8 cellular contexts compared by ENCODE assay signal in the genomic region with DNA sequence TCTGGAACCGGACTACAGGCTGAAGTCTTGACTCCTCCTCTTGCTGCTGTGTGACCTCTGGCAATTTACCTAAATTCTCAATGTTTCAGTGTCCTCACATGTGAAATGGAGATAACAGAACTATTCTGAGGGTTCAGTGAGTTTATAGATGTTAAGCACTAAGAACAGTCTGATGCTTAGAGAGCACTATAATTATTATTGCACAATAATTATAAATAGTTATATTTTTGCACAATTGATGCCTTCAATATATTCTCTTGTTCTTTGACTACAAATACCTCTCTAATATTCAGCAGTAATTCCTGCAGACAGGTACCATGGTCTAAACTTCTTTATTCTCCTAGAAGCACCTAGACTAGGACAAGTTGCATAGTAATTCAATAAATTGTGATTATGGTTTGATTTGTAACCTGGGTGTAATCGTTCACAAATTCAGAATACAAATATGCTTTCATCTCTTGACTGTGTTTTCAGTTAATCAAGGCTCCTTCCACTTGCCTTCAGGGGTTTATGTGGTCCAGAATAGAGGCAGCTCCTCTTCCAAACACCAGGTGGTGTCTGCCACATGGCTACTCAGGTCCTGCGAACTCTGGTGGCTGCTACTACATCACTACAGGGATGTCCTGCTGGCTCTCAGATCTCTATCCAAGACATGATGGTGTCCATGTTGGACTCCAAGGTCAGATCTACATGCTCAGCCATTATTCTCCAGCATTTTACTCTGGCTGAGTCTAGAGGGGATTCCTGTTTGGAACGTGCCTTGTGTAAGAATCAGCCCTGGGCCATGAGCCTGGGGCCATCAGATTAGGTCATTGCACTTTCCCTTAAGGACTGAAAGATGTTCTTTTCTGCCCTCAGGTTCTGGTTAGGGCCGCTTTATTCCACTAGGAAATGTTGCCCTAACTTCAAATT.
A peak's percentile ranks its signal among the peaks of the same experiment; 100 is the strongest.
DNase-seq lines count a peak whose midpoint lies in the region; ATAC-seq, FAIRE-seq and TF ChIP-seq lines count a peak whose summit lies in the region.

No MANE protein-coding gene starts in this region.

- TF ChIP-seq CTCF in HFFc6 (IDR thresholded peaks at IDR 0.05) (peak; percentile 49; the same call in 1 of the 2 replicates), OCI-LY7 (conservative IDR thresholded peaks at IDR 0.05; ENCODE audit: low read length) (peak; percentile 64), keratinocyte (optimal IDR thresholded peaks at IDR 0.05 in 1 of 3, IDR thresholded peaks at IDR 0.05 in 1 of 3, conservative IDR thresholded peaks at IDR 0.05 in 1 of 3; ENCODE audit: extremely low read depth in 1 of 3, insufficient read depth in 2 of 3, low read length in 3 of 3) (peak; percentile 32 to 61 (median 52)), heart right ventricle (IDR thresholded peaks at IDR 0.05) (peak in 3 of 9 donors; percentile 13 to 36 (median 24))

- no TSS peak for BruUV-seq in OCI-LY7 (replicated peaks; lab: Mats Ljungman, UMichigan)

- H3K27me3 ChIP-seq in keratinocyte (ENCODE audit: control insufficient read depth, extremely low read depth, insufficient read depth, low read length) (no peaks in the 10 kb centered on the region), heart right ventricle (peaks cover 0 to 9% (median 4%) of the 10 kb centered on the region in 7 donors)

- H3K4me2 ChIP-seq in OCI-LY7 (ENCODE audit: low read length) (no peak overlapping the region), keratinocyte (ENCODE audit: control insufficient read depth, extremely low read depth, insufficient read depth, low read depth, low read length) (no peak overlapping the region)

- H3K9ac ChIP-seq in keratinocyte (ENCODE audit: control insufficient read depth, extremely low read depth, insufficient read depth, low read length) = no peak overlapping the region

- no peaks in the 10 kb centered on the region for H3K9me3 ChIP-seq in OCI-LY7 (ENCODE audit: low read length)
- no peaks in the 10 kb centered on the region for H3K9me3 ChIP-seq in keratinocyte (ENCODE audit: control insufficient read depth, low read depth, low read length)
- H3K9me3 ChIP-seq in heart right ventricle = no peaks in the 10 kb centered on the region

- H2AFZ ChIP-seq in OCI-LY7 (ENCODE audit: low read length) (no peak overlapping the region), keratinocyte (ENCODE audit: control insufficient read depth, low read length) (no peak overlapping the region)

- DNase-seq in HFFc6 (peak; percentile 34), OCI-LY7 (ENCODE audit: low spot score) (peak; percentile 17), keratinocyte (ENCODE audit: low read depth, low spot score) (no peak), NCI-H1694 treated with DMSO at 0.1 percent for 48 hours (lab: John Stamatoyannopoulos, UW) (no peak), NCI-H2081 (lab: John Stamatoyannopoulos, UW) (no peak), heart right ventricle (no peak)
- no peak for DNase-seq in T-helper 2 cell treated with Interferon-gamma antibody and Interleukin-4, amounts not matched to agents 5 μg/mL and 100 μg/mL, for 36 hours (ENCODE audit: low spot score)

- no peaks in the 10 kb centered on the region for H3K36me3 Mint-ChIP-seq in HFFc6 (ENCODE audit: low read depth)
- H3K36me3 Mint-ChIP-seq in T-helper 2 cell treated with Interferon-gamma antibody and Interleukin-4, amounts not matched to agents 5 μg/mL and 100 μg/mL, for 36 hours (ENCODE audit: low read depth) = no peaks in the 10 kb centered on the region

- H3K9me3 Mint-ChIP-seq in HFFc6 = no peaks in the 10 kb centered on the region; the same call in 1 of the 2 replicates
- H3K9me3 Mint-ChIP-seq in T-helper 2 cell treated with Interferon-gamma antibody and Interleukin-4, amounts not matched to agents 5 μg/mL and 100 μg/mL, for 36 hours = no peaks in the 10 kb centered on the region

- H3K4me1 ChIP-seq in OCI-LY7 (ENCODE audit: insufficient read depth, low read length, poor library complexity, severe bottlenecking) = no peaks in the 10 kb centered on the region
- H3K4me1 ChIP-seq in keratinocyte (ENCODE audit: control insufficient read depth, extremely low read depth, insufficient read depth, low read length) = no peaks in the 10 kb centered on the region
- no peaks in the 10 kb centered on the region for H3K4me1 ChIP-seq in heart right ventricle

- WGBS in heart right ventricle, 2 donors = 47 to 80% methylated on average over 5 of the region's 5 CpGs

- H3K79me2 ChIP-seq in OCI-LY7 (ENCODE audit: insufficient read depth, low read depth, low read length) (no peaks in the 10 kb centered on the region), keratinocyte (ENCODE audit: control insufficient read depth, insufficient read depth, low read length) (no peaks in the 10 kb centered on the region)

- H3K4me1 Mint-ChIP-seq in HFFc6 (ENCODE audit: low read depth) = peaks cover 17% of the 10 kb centered on the region
- peaks cover 2% of the 10 kb centered on the region for H3K4me1 Mint-ChIP-seq in T-helper 2 cell treated with Interferon-gamma antibody and Interleukin-4, amounts not matched to agents 5 μg/mL and 100 μg/mL, for 36 hours (ENCODE audit: low read depth)

- no peak overlapping the region for H3K27ac Mint-ChIP-seq in HFFc6
- no peak overlapping the region for H3K27ac Mint-ChIP-seq in T-helper 2 cell treated with Interferon-gamma antibody and Interleukin-4, amounts not matched to agents 5 μg/mL and 100 μg/mL, for 36 hours

- FAIRE-seq in keratinocyte (lab: Jason Lieb, UNC) = no peak

- H3K9me2 ChIP-seq in OCI-LY7 (ENCODE audit: insufficient read depth, low read length) = no peaks in the 10 kb centered on the region

- POLR2A ChIA-PET in OCI-LY7 (lab: Charles Lee) = no interaction called here

- H3K4me3 Mint-ChIP-seq in HFFc6 = no peak overlapping the region
- H3K4me3 Mint-ChIP-seq in T-helper 2 cell treated with Interferon-gamma antibody and Interleukin-4, amounts not matched to agents 5 μg/mL and 100 μg/mL, for 36 hours = no peak overlapping the region

- H4K20me1 ChIP-seq in OCI-LY7 (ENCODE audit: insufficient read depth, low read length) (no peaks in the 10 kb centered on the region), keratinocyte (ENCODE audit: control insufficient read depth, extremely low read depth, insufficient read depth, low read length) (no peaks in the 10 kb centered on the region)

- dilution Hi-C loops in keratinocyte (cut with MboI; ENCODE audit: extremely low pct_ligation_motif_present, low sequenced_read_pairs) = no loop called here

- H3K36me3 ChIP-seq in OCI-LY7 (ENCODE audit: insufficient read depth, low read length) (no peaks in the 10 kb centered on the region), keratinocyte (ENCODE audit: control insufficient read depth in 2 of 2, extremely low read depth in 1 of 2, insufficient read depth in 2 of 2, low read length in 2 of 2) (no peaks in the 10 kb centered on the region), heart right ventricle (no peaks in the 10 kb centered on the region)

- CTCF ChIA-PET in OCI-LY7 (lab: Charles Lee; ENCODE audit: unreplicated experiment) = no interaction called here

- H3K27ac ChIP-seq in OCI-LY7 (ENCODE audit: low read depth, low read length, poor library complexity, severe bottlenecking) = no peak overlapping the region
- no peak overlapping the region for H3K27ac ChIP-seq in keratinocyte (ENCODE audit: control insufficient read depth, insufficient read depth, low read length)
- H3K27ac ChIP-seq in heart right ventricle = no peak overlapping the region

- H3K27me3 Mint-ChIP-seq in HFFc6 (ENCODE audit: insufficient read depth) = peaks cover 3% of the 10 kb centered on the region; the same call in 1 of the 2 replicates
- H3K27me3 Mint-ChIP-seq in T-helper 2 cell treated with Interferon-gamma antibody and Interleukin-4, amounts not matched to agents 5 μg/mL and 100 μg/mL, for 36 hours (ENCODE audit: low read depth) = peaks cover 28% of the 10 kb centered on the region

- intact Hi-C loops in OCI-LY7 (cut with micrococcal nuclease; ENCODE audit: unreplicated experiment) (no loop called here), heart right ventricle (cut with DNase I) (no loop called here)

- H3K9me1 ChIP-seq in keratinocyte (ENCODE audit: control insufficient read depth, extremely low read depth, insufficient read depth, low read length) = no peaks in the 10 kb centered on the region

- peak; percentile 65 for ATAC-seq in GM18498 (IDR thresholded peaks at IDR 0.05; ENCODE audit: unreplicated experiment)
- ATAC-seq in heart right ventricle = no peak

- H3K4me3 ChIP-seq in OCI-LY7 (ENCODE audit: low read depth, low read length, poor library complexity, severe bottlenecking) (no peak overlapping the region), keratinocyte (ENCODE audit: control insufficient read depth in 2 of 3, extremely low read depth in 1 of 3, insufficient read depth in 2 of 3, low read depth in 1 of 3, low read length in 3 of 3) (no peak overlapping the region), heart right ventricle (no peak overlapping the region)

Comparison
In these comparisons a context has a peak if more than half of its experiments do, and no peak if none do; other contexts are left out.
1. DNase-seq: peak in HFFc6 (single experiment) and OCI-LY7 (single experiment); none in keratinocyte (single experiment), NCI-H1694 treated with DMSO at 0.1 percent for 48 hours (single experiment), NCI-H2081 (0 of 2), T-helper 2 cell treated with Interferon-gamma antibody and Interleukin-4, amounts not matched to agents 5 μg/mL and 100 μg/mL, for 36 hours (single experiment) and heart right ventricle (0 of 2).